15 cellular contexts compared by ENCODE assay signal in genomic region chr1:186819563-186819962, GRCh38. TPM values are rescaled to one million over a fixed set of nuclear protein-coding genes. Genes with fewer than 3 reads are reported as not detected.
DNase-seq lines count a peak whose midpoint lies in the region; ATAC-seq and TF ChIP-seq lines count a peak whose summit lies in the region.
"Had no signal": no experiment of that assay in that cellular context is flagged by ENCODE, and none has a peak within 500 bp of the region (broad histone marks: within the 10 kb centered on the region; RNA-seq: fewer than 3 reads in every experiment).

No MANE protein-coding gene starts in this region.

- no peaks in the 10 kb centered on the region for H3K9me3 ChIP-seq in WERI-Rb-1 (ENCODE audit: severe bottlenecking)

- ATAC-seq in GM18867 (IDR thresholded peaks at IDR 0.05; ENCODE audit: unreplicated experiment) (peak; percentile 30), GM21786 (IDR thresholded peaks at IDR 0.05; ENCODE audit: unreplicated experiment) (peak; percentile 36), HG03159 (IDR thresholded peaks at IDR 0.05; ENCODE audit: unreplicated experiment) (peak; percentile 55), omental fat pad (ENCODE audit: low FRiP score) (no peak)

- DNase-seq in fibroblast of mammary gland (ENCODE audit: low read depth) (peak; percentile 13), WERI-Rb-1 (no peak), omental fat pad (ENCODE audit: low spot score) (no peak), inferior parietal cortex (ENCODE audit: extremely low spot score) (no peak), NCI-H1417 treated with DMSO at 0.1 percent for 48 hours (lab: John Stamatoyannopoulos, UW) (no peak)
- DNase-seq: activated T-cell treated with anti-CD3 and anti-CD28 coated beads for 4 hours; anterior cingulate cortex; C1 segment of cervical spinal cord; GDM1; NCI-H510A; stimulated activated naive B cell treated with anti-CD40 and anti-IgM and Interleukin-4, amounts not matched to agents 10 μg/mL and 1 μg/mL and 100 μg/mL, for 72 hours had no signal

- H3K27me3 ChIP-seq in WERI-Rb-1 (ENCODE audit: insufficient read depth, low read depth, severe bottlenecking) = no peaks in the 10 kb centered on the region

- H3K27ac ChIP-seq in WERI-Rb-1 = no peak overlapping the region
- H3K27ac ChIP-seq: parathyroid adenoma had no signal

- H3K36me3 ChIP-seq in WERI-Rb-1 = no peaks in the 10 kb centered on the region

- H3K4me3 ChIP-seq in fibroblast of mammary gland (ENCODE audit: control insufficient read depth, low read depth, low read length) (no peak overlapping the region), WERI-Rb-1 (ENCODE audit: low read depth, low read length) (no peak overlapping the region)

- TF ChIP-seq CTCF in fibroblast of mammary gland (conservative IDR thresholded peaks at IDR 0.05; ENCODE audit: control insufficient read depth, insufficient read depth, low read depth, low read length) (no peak), WERI-Rb-1 (IDR thresholded peaks at IDR 0.05; ENCODE audit: low read depth, low read length) (no peak), omental fat pad (IDR thresholded peaks at IDR 0.05) (no peak)

RNA-seq across cellular contexts. Expression of gene PLA2G4A, which starts 9.2 kb away (rescaled TPM):
- total RNA-seq in omental fat pad = 10 to 100 TPM in 3 of 4 donors, 1 to 10 TPM in 1; 8.8 to 26.8 (median 12.4) TPM
